1 cellular context compared by ENCODE assay signal in genomic region chr5:145834917-145835838, GRCh38.
TF ChIP-seq lines count a peak whose summit lies in the region.

Gene PRELID2 (minus strand): TSS chr5:145835342. CDS start chr5:145835251, 91 bp downstream.

TF ChIP-seq in K562, 482 proteins besides CTCF, POLR2A, EP300 and RAD21 (continued from another document and continues in another):
- TF ChIP-seq ZBTB40 (IDR thresholded peaks at IDR 0.05) = peak; percentile 100
- TF ChIP-seq ZBTB40 (CRISPR knock-in tag; IDR thresholded peaks at IDR 0.05) = peak; percentile 100
- no peak for TF ChIP-seq BRF2 (IDR thresholded peaks at IDR 0.05; ENCODE audit: borderline replicate concordance, insufficient read depth, insufficient read length)
- TF ChIP-seq ZNF668 (CRISPR knock-in tag; IDR thresholded peaks at IDR 0.05) = no peak
- TF ChIP-seq NFE2 (IDR thresholded peaks at IDR 0.05; ENCODE audit: low read depth) = no peak
- no peak for TF ChIP-seq PREB (CRISPR knock-in tag; IDR thresholded peaks at IDR 0.05)
- TF ChIP-seq ZEB2 (IDR thresholded peaks at IDR 0.05) = no peak
- no peak; the same call in 1 of the 2 replicates for TF ChIP-seq IRF1 (CRISPR knock-in tag; IDR thresholded peaks at IDR 0.05; ENCODE audit: borderline replicate concordance)
- TF ChIP-seq RCOR1 (IDR thresholded peaks at IDR 0.05; ENCODE audit: borderline replicate concordance in 1 of 2, low read depth in 2 of 2, low read length in 2 of 2) = peak in 1 of 2 experiments; percentile 9; a peak in 1 of 4 replicates
- 0 out of 2 replicates have a peak, but pooled peaks have one; percentile 12 for TF ChIP-seq CBFA2T3 (IDR thresholded peaks at IDR 0.05)
- TF ChIP-seq ATF7 (IDR thresholded peaks at IDR 0.05) = peak; percentile 82
- TF ChIP-seq ZNF511 (CRISPR knock-in tag; IDR thresholded peaks at IDR 0.05) = peak; percentile 80
- 0 out of 2 replicates have a peak, but pooled peaks have one; percentile 61 for TF ChIP-seq NFIC (IDR thresholded peaks at IDR 0.05)
- TF ChIP-seq ZBTB49 (CRISPR knock-in tag; IDR thresholded peaks at IDR 0.05; ENCODE audit: borderline replicate concordance) = no peak
- peak; percentile 51 to 65; a peak in 3 of 4 replicates for TF ChIP-seq NONO (IDR thresholded peaks at IDR 0.05; ENCODE audit: low read depth in 2 of 2, low read length in 1 of 2)
- 0 out of 2 replicates have a peak, but pooled peaks have one; percentile 47 for TF ChIP-seq ZNF57 (CRISPR knock-in tag; IDR thresholded peaks at IDR 0.05)
- TF ChIP-seq HCFC1 (IDR thresholded peaks at IDR 0.05; ENCODE audit: low read depth, low read length) = peak; percentile 62
- TF ChIP-seq CUX1 (CRISPR knock-in tag; IDR thresholded peaks at IDR 0.05) = 0 out of 2 replicates have a peak, but pooled peaks have one; percentile 57
- peak; percentile 93 for TF ChIP-seq ZKSCAN1 (IDR thresholded peaks at IDR 0.05; ENCODE audit: low read depth, low read length)
- TF ChIP-seq E2F8 (IDR thresholded peaks at IDR 0.05; ENCODE audit: low read depth, partially characterized antibody) = peak; percentile 58
- peak; percentile 25 for TF ChIP-seq MEIS2 (IDR thresholded peaks at IDR 0.05; ENCODE audit: partially characterized antibody)
- TF ChIP-seq SP1 (CRISPR knock-in tag; IDR thresholded peaks at IDR 0.05) = peak; percentile 100
- peak; percentile 47; the same call in 1 of the 2 replicates for TF ChIP-seq XRCC5 (IDR thresholded peaks at IDR 0.05; ENCODE audit: low read depth, low read length)
- TF ChIP-seq TAF9B (IDR thresholded peaks at IDR 0.05; ENCODE audit: partially characterized antibody) = peak; percentile 24
- no peak for TF ChIP-seq BRD4 (IDR thresholded peaks at IDR 0.05)
- TF ChIP-seq VEZF1 (CRISPR knock-in tag; IDR thresholded peaks at IDR 0.05) = peak; percentile 75
- peak; percentile 81 to 85 for TF ChIP-seq NRF1 (conservative IDR thresholded peaks at IDR 0.05 in 1 of 2, IDR thresholded peaks at IDR 0.05 in 1 of 2)
